Comparison of ENCODE assay signal across 20 cellular contexts in genomic region chr7:81074406-81074805, GRCh38.
A peak's percentile ranks its signal among the peaks of the same experiment; 100 is the strongest.
DNase-seq lines count a peak whose midpoint lies in the region; ATAC-seq and TF ChIP-seq lines count a peak whose summit lies in the region.
"Had no signal": no experiment of that assay in that cellular context is flagged by ENCODE, and none has a peak within 500 bp of the region (broad histone marks: within the 10 kb centered on the region; RNA-seq: fewer than 3 reads in every experiment).

No MANE protein-coding gene starts in this region.

- H3K27me3 Mint-ChIP-seq in Calu3 (ENCODE audit: unreplicated experiment) (no peaks in the 10 kb centered on the region), nephron (ENCODE audit: low read depth) (no peaks in the 10 kb centered on the region)
- H3K27me3 Mint-ChIP-seq: CD4-positive, CD25-positive, alpha-beta regulatory T cell had no signal

- no peaks in the 10 kb centered on the region for H3K9me3 Mint-ChIP-seq in Calu3 (ENCODE audit: low read depth, unreplicated experiment)
- peaks cover 22% of the 10 kb centered on the region for H3K9me3 Mint-ChIP-seq in nephron

- CTCF ChIA-PET in Calu3 (lab: Charles Lee) (no interaction called here), RWPE1 (lab: Yijun Ruan, JAX) (interaction anchor here (1.0 kb wide), 1 partner anchor 35 kb away, joined by 3 read pairs; no protein-coding TSS in a partner anchor)

- no peak overlapping the region for H3K4me3 Mint-ChIP-seq in Calu3 (ENCODE audit: low read depth, unreplicated experiment)
- H3K4me3 Mint-ChIP-seq in nephron: no peak overlapping the region
- H3K4me3 Mint-ChIP-seq: CD4-positive, CD25-positive, alpha-beta regulatory T cell had no signal

- TF ChIP-seq CTCF in Calu3 (IDR thresholded peaks at IDR 0.05; ENCODE audit: unreplicated experiment) (no peak), RWPE1 (conservative IDR thresholded peaks at IDR 0.05; ENCODE audit: low read depth) (no peak), nephron (IDR thresholded peaks at IDR 0.05; ENCODE audit: unreplicated experiment in 3 of 3) (no peak)

- peak overlapping the region; percentile 71 for H3K27ac ChIP-seq in RWPE1
- H3K27ac ChIP-seq in epithelial cell of prostate: peak overlapping the region; percentile 96

- DNase-seq in Calu3 (no peak), RWPE1 (ENCODE audit: low spot score) (no peak), epithelial cell of prostate (ENCODE audit: low read depth, low spot score) (no peak), cardiac septum (ENCODE audit: low spot score) (no peak), 8988T (no peak)
- DNase-seq: BE2C; Caco-2; CD4-positive, CD25-positive, alpha-beta regulatory T cell; DMS153; GF-D8; KG1; NCI-H187 treated with DMSO at 0.1 percent for 48 hours; NCI-H2227 treated with DMSO at 0.1 percent for 48 hours; NCI-H510A treated with DMSO at 0.1 percent for 48 hours; NCI-H82; OCI-M1; SJCRH30 had no signal

- POLR2A ChIA-PET in RWPE1 (lab: Yijun Ruan, JAX; ENCODE audit: low non-redundant PET): no interaction called here

- H3K36me3 Mint-ChIP-seq in Calu3 (ENCODE audit: insufficient read depth, unreplicated experiment): peaks cover 8% of the 10 kb centered on the region
- peaks cover 4% of the 10 kb centered on the region for H3K36me3 Mint-ChIP-seq in nephron (ENCODE audit: low read depth)
- H3K36me3 Mint-ChIP-seq: CD4-positive, CD25-positive, alpha-beta regulatory T cell had no signal

- BruUV-seq in Calu3 (replicated peaks; lab: Mats Ljungman, UMichigan): no TSS peak

- H3K4me1 Mint-ChIP-seq in Calu3 (ENCODE audit: low read depth, unreplicated experiment): peaks cover 22% of the 10 kb centered on the region
- H3K4me1 Mint-ChIP-seq in nephron: peaks cover 20% of the 10 kb centered on the region
- H3K4me1 Mint-ChIP-seq: CD4-positive, CD25-positive, alpha-beta regulatory T cell had no signal

- intact Hi-C loops in Calu3 (cut with micrococcal nuclease; ENCODE audit: unreplicated experiment) (no loop called here), cardiac septum (cut with DNase I) (no loop called here)

- H3K27ac Mint-ChIP-seq in Calu3 (ENCODE audit: unreplicated experiment) (peak overlapping the region; percentile 99), nephron (peak overlapping the region; percentile 22 to 69 (median 48))
- H3K27ac Mint-ChIP-seq: CD4-positive, CD25-positive, alpha-beta regulatory T cell had no signal

- ATAC-seq in HG03039 (IDR thresholded peaks at IDR 0.05; ENCODE audit: unreplicated experiment) (no peak), GM18868 (IDR thresholded peaks at IDR 0.05; ENCODE audit: unreplicated experiment) (no peak)
